22 cellular contexts compared by ENCODE assay signal in the genomic region with DNA sequence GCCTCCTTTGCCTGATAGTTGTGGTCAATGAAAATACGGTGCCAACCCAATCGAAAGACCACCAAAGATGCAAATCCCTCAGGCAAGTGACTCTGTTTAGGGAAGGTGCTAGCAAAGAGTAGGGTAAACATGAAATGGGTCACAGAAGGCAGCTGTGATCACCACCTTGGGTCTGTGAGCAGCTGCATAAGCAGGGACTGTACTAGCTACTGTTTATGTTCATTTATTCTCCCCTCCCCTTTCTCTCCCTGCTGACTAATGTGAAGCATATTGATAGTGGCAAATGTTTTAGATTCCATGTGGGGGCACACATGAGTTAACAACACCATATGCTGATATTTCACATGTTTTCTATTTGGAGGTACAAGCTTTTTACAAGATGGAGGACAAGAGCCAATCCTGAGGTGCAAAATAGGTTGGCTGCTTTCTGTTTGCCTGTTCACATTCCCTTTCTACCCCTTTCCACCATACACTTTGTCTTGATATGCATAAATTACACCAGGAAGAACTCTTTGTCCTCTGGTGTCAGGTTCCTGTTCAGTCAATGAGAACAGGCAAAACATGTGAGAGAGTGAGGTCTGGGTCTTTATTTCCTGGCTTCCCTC.
DNase-seq lines count a peak whose midpoint lies in the region; ATAC-seq and TF ChIP-seq lines count a peak whose summit lies in the region.
"Had no signal": no experiment of that assay in that cellular context is flagged by ENCODE, and none has a peak within 500 bp of the region (broad histone marks: within the 10 kb centered on the region; RNA-seq: fewer than 3 reads in every experiment).

No MANE protein-coding gene starts in this region.

- no peak for TF ChIP-seq CTCF in left lung (IDR thresholded peaks at IDR 0.05)

- no peaks in the 10 kb centered on the region for H3K27me3 ChIP-seq in left lung
- H3K27me3 ChIP-seq: vagina had no signal

- H3K4me1 ChIP-seq in left lung = no peaks in the 10 kb centered on the region
- H3K4me1 ChIP-seq: vagina had no signal

- H3K27ac Mint-ChIP-seq in stimulated activated naive CD8-positive, alpha-beta T cell treated with anti-CD3 and anti-CD28 coated beads, Interleukin-15, amount 100 ng/mL, for 72 hours = no peak overlapping the region
- H3K27ac Mint-ChIP-seq: activated CD8-positive, alpha-beta memory T cell treated with anti-CD3 and anti-CD28 coated beads, Interleukin-2, amount 10 ng/mL, durations not matched to agents 7 days and 5 days; activated naive CD8-positive, alpha-beta T cell treated with anti-CD3 and anti-CD28 coated beads for 36 hours had no signal

- intact Hi-C loops in left lung (cut with DNase I) = no loop called here

- H3K4me3 Mint-ChIP-seq in stimulated activated naive CD8-positive, alpha-beta T cell treated with anti-CD3 and anti-CD28 coated beads, Interleukin-15, amount 100 ng/mL, for 72 hours = no peak overlapping the region
- H3K4me3 Mint-ChIP-seq: activated CD8-positive, alpha-beta memory T cell treated with anti-CD3 and anti-CD28 coated beads, Interleukin-2, amount 10 ng/mL, durations not matched to agents 7 days and 5 days; activated naive CD8-positive, alpha-beta T cell treated with anti-CD3 and anti-CD28 coated beads for 36 hours had no signal

- H3K4me3 ChIP-seq in left lung = no peak overlapping the region
- H3K4me3 ChIP-seq: coronary artery, GM12878, vagina had no signal

- no peaks in the 10 kb centered on the region for H3K27me3 Mint-ChIP-seq in stimulated activated naive CD8-positive, alpha-beta T cell treated with anti-CD3 and anti-CD28 coated beads, Interleukin-15, amount 100 ng/mL, for 72 hours
- H3K27me3 Mint-ChIP-seq: activated CD8-positive, alpha-beta memory T cell treated with anti-CD3 and anti-CD28 coated beads, Interleukin-2, amount 10 ng/mL, durations not matched to agents 7 days and 5 days; activated naive CD8-positive, alpha-beta T cell treated with anti-CD3 and anti-CD28 coated beads for 36 hours had no signal

- no peaks in the 10 kb centered on the region for H3K9me3 Mint-ChIP-seq in stimulated activated naive CD8-positive, alpha-beta T cell treated with anti-CD3 and anti-CD28 coated beads, Interleukin-15, amount 100 ng/mL, for 72 hours
- H3K9me3 Mint-ChIP-seq: activated naive CD8-positive, alpha-beta T cell treated with anti-CD3 and anti-CD28 coated beads for 36 hours had no signal

- peak; percentile 16 for ATAC-seq in left lung
- ATAC-seq in stimulated activated naive CD8-positive, alpha-beta T cell treated with anti-CD3 and anti-CD28 coated beads, Interleukin-15, amount 100 ng/mL, for 72 hours = no peak
- ATAC-seq: activated CD8-positive, alpha-beta memory T cell treated with anti-CD3 and anti-CD28 coated beads, Interleukin-2, amount 10 ng/mL, durations not matched to agents 7 days and 5 days; GM12878; PC-3; right cardiac atrium had no signal

- no peaks in the 10 kb centered on the region for H3K36me3 ChIP-seq in left lung
- H3K36me3 ChIP-seq: vagina had no signal

- no peak overlapping the region for H3K27ac ChIP-seq in left lung
- H3K27ac ChIP-seq: coronary artery, vagina had no signal

- H3K9me3 ChIP-seq in left lung = no peaks in the 10 kb centered on the region
- H3K9me3 ChIP-seq: vagina had no signal

- DNase-seq in NCI-H526 (lab: John Stamatoyannopoulos, UW) (peak; percentile 28 to 50), NCI-H526 treated with DMSO at 0.1 percent for 48 hours (lab: John Stamatoyannopoulos, UW) (no peak), astrocyte of the hippocampus (ENCODE audit: low read depth, low spot score) (peak; percentile 11), left lung (no peak), NCI-H1105 treated with DMSO at 0.1 percent for 48 hours (lab: John Stamatoyannopoulos, UW) (no peak), 8988T (no peak), NCI-H446 treated with DMSO at 0.1 percent for 48 hours (lab: John Stamatoyannopoulos, UW) (no peak)
- DNase-seq in stimulated activated naive CD8-positive, alpha-beta T cell treated with anti-CD3 and anti-CD28 coated beads, Interleukin-15, amount 100 ng/mL, for 72 hours = no peak
- DNase-seq: ACHN; activated CD4-positive, alpha-beta T cell treated with anti-CD3 and anti-CD28 coated beads for 48 hours; activated CD8-positive, alpha-beta memory T cell treated with anti-CD3 and anti-CD28 coated beads, Interleukin-2, amount 10 ng/mL, durations not matched to agents 7 days and 5 days; activated naive CD8-positive, alpha-beta T cell treated with anti-CD3 and anti-CD28 coated beads for 36 hours; C1 segment of cervical spinal cord; MM.1S; NCI-H2171; nucleus accumbens; PC-3; right cardiac atrium; SIG-M5 had no signal

- H3K4me1 Mint-ChIP-seq in stimulated activated naive CD8-positive, alpha-beta T cell treated with anti-CD3 and anti-CD28 coated beads, Interleukin-15, amount 100 ng/mL, for 72 hours = no peaks in the 10 kb centered on the region
- H3K4me1 Mint-ChIP-seq: activated CD8-positive, alpha-beta memory T cell treated with anti-CD3 and anti-CD28 coated beads, Interleukin-2, amount 10 ng/mL, durations not matched to agents 7 days and 5 days; activated naive CD8-positive, alpha-beta T cell treated with anti-CD3 and anti-CD28 coated beads for 36 hours had no signal

Comparison
In these comparisons a context has a peak if more than half of its experiments do, and no peak if none do; other contexts are left out.
1. DNase-seq: peak in NCI-H526 (2 of 2) and astrocyte of the hippocampus (single experiment); none in NCI-H526 treated with DMSO at 0.1 percent for 48 hours (single experiment), left lung (0 of 2), NCI-H1105 treated with DMSO at 0.1 percent for 48 hours (single experiment), 8988T (single experiment), stimulated activated naive CD8-positive, alpha-beta T cell treated with anti-CD3 and anti-CD28 coated beads, Interleukin-15, amount 100 ng/mL, for 72 hours (0 of 2) and NCI-H446 treated with DMSO at 0.1 percent for 48 hours (single experiment).